ENCODE assay signal across 8 cellular contexts in the genomic region with DNA sequence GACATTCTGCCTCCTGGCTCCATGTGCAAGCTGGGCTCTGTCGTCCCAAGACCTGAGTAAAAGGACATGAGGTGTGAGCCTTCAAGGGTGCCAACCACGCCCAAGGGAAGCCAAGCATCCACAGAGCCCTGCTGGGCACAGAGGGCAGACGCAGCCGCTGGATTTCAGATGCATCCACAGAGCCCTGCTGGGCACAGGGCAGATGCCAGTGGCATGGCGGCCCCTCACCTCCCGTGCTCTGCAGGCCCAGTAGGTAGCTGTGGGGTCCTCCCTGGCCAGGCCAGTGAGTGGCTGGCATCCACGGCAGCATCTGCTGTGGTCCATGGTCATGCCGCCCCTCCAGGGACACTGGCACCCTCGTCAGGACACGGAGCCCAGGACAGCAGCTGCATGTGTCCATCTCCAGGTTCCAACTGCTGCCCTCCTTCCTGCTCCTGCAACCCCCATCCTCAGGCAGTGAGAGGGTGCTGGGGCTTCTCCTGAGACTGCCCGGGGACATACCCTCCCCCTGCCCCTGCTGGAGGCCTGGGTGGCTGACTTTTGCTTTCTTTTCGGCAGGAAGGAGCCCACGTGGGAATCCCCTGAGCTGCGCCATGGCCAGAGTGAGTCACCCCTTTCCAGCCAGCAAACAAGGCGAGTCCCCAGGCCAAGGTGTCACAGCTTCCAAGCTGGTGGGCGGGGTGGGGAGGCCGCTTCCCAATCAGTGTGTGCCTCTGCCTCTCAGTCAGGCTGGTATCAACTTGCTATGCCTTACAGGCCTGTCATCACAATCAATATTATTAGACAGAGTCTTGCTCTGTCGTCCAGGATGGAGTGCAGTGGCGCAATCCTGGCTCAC. TPM values are rescaled to one million over a fixed set of nuclear protein-coding genes. Genes with fewer than 3 reads are reported as not detected.
DNase-seq lines count a peak whose midpoint lies in the region; ATAC-seq, FAIRE-seq and TF ChIP-seq lines count a peak whose summit lies in the region.

No MANE protein-coding gene starts in this region.

- H3K4me1 ChIP-seq in BE2C = no peaks in the 10 kb centered on the region

- H3K4me1 Mint-ChIP-seq in activated T-cell treated with anti-CD3 and anti-CD28 coated beads, Interleukin-2, amount 50 U/mL, for 4 hours (ENCODE audit: low read depth) = peaks cover 44% of the 10 kb centered on the region

- peak overlapping the region; percentile 74 for H3K4me3 Mint-ChIP-seq in activated T-cell treated with anti-CD3 and anti-CD28 coated beads, Interleukin-2, amount 50 U/mL, for 4 hours

- H3K4me3 ChIP-seq in BE2C (ENCODE audit: low read depth, low read length) = no peak overlapping the region

- no peaks in the 10 kb centered on the region for H3K36me3 ChIP-seq in BE2C

- no peaks in the 10 kb centered on the region for H3K36me3 Mint-ChIP-seq in activated T-cell treated with anti-CD3 and anti-CD28 coated beads, Interleukin-2, amount 50 U/mL, for 4 hours (ENCODE audit: insufficient read depth)

- H3K27me3 Mint-ChIP-seq in activated T-cell treated with anti-CD3 and anti-CD28 coated beads, Interleukin-2, amount 50 U/mL, for 4 hours (ENCODE audit: low read depth) = no peaks in the 10 kb centered on the region

- H3K27me3 ChIP-seq in BE2C = no peaks in the 10 kb centered on the region

- DNase-seq in A172 (ENCODE audit: low spot score) = peak; percentile 99
- peak; percentile 79 for DNase-seq in GM19239 (ENCODE audit: insufficient read length, low spot score)
- DNase-seq in NOMO-1 treated with dmso at 0.1 percent for 144 hours (lab: John Stamatoyannopoulos, UW; ENCODE audit: unreplicated experiment) = peak; percentile 15
- DNase-seq in activated T-cell treated with anti-CD3 and anti-CD28 coated beads, Interleukin-2, amount 50 U/mL, for 4 hours = peak; percentile 93
- peak; percentile 49 for DNase-seq in germinal center (ENCODE audit: low spot score)
- DNase-seq in stimulated activated CD4-positive, alpha-beta T cell treated with anti-CD3 and anti-CD28 coated beads, Interleukin-15, amount 100 ng/mL, for 24 hours = peak; percentile 97
- DNase-seq in BE2C = no peak

- TF ChIP-seq CTCF in BE2C (IDR thresholded peaks at IDR 0.05; ENCODE audit: low read depth, low read length) = no peak

- FAIRE-seq in GM19239 (lab: Jason Lieb, UNC) = no peak

- H3K9me3 Mint-ChIP-seq in activated T-cell treated with anti-CD3 and anti-CD28 coated beads, Interleukin-2, amount 50 U/mL, for 4 hours = no peaks in the 10 kb centered on the region

- ATAC-seq in activated T-cell treated with anti-CD3 and anti-CD28 coated beads, Interleukin-2, amount 50 U/mL, for 4 hours = peak; percentile 56 to 58
- no peak for ATAC-seq in GM19324 (IDR thresholded peaks at IDR 0.05; ENCODE audit: low FRiP score, unreplicated experiment)

- no peaks in the 10 kb centered on the region; the same call in 1 of the 2 replicates for H3K9me3 ChIP-seq in BE2C

RNA-seq across cellular contexts. Expression of a gene that starts 4.0 kb away (rescaled TPM):
- 20.9 and 28.4 TPM in 2 replicates for total RNA-seq in A172 (2014; rRNA removed; shearing (Covaris generic))
- 10 to 100 TPM; 64.3 to 73.4 (median 68.8) TPM for total RNA-seq in activated T-cell treated with anti-CD3 and anti-CD28 coated beads, Interleukin-2, amount 50 U/mL, for 4 hours
- 26.8 TPM for polyA plus RNA-seq in BE2C (2012; ENCODE audit: insufficient read depth, insufficient read length, low read depth)

RNA-seq across cellular contexts. Expression of a gene that starts 16.2 kb away (rescaled TPM):
- total RNA-seq in A172 (2014; rRNA removed; shearing (Covaris generic)) = 882 and 886 TPM in 2 replicates
- 100 to 1,000 TPM; 330 to 366 (median 351) TPM for total RNA-seq in activated T-cell treated with anti-CD3 and anti-CD28 coated beads, Interleukin-2, amount 50 U/mL, for 4 hours
- polyA plus RNA-seq in BE2C (2012; ENCODE audit: insufficient read depth, insufficient read length, low read depth) = 1,797 TPM

RNA-seq across cellular contexts. Expression of a gene that starts 30.2 kb away (rescaled TPM):
- total RNA-seq in A172 (2014; rRNA removed; shearing (Covaris generic)) = 7.3 and 8.0 TPM in 2 replicates
- 10 to 100 TPM; 10.7 to 13.9 (median 11.0) TPM for total RNA-seq in activated T-cell treated with anti-CD3 and anti-CD28 coated beads, Interleukin-2, amount 50 U/mL, for 4 hours
- 4.4 TPM for polyA plus RNA-seq in BE2C (2012; ENCODE audit: insufficient read depth, insufficient read length, low read depth)

RNA-seq across cellular contexts. Expression of a gene that starts 33.1 kb away (rescaled TPM):
- total RNA-seq in A172 (2014; rRNA removed; shearing (Covaris generic)) = 119 and 151 TPM in 2 replicates
- 100 to 1,000 TPM; 112 to 120 (median 119) TPM for total RNA-seq in activated T-cell treated with anti-CD3 and anti-CD28 coated beads, Interleukin-2, amount 50 U/mL, for 4 hours
- 544 TPM for polyA plus RNA-seq in BE2C (2012; ENCODE audit: insufficient read depth, insufficient read length, low read depth)

RNA-seq across cellular contexts. Expression of a gene that starts 40.0 kb away (rescaled TPM):
- 1.8 and 2.1 TPM in 2 replicates for total RNA-seq in A172 (2014; rRNA removed; shearing (Covaris generic))
- total RNA-seq in activated T-cell treated with anti-CD3 and anti-CD28 coated beads, Interleukin-2, amount 50 U/mL, for 4 hours = 1 to 10 TPM; 1.5 to 2.2 (median 1.7) TPM
- polyA plus RNA-seq in BE2C (2012; ENCODE audit: insufficient read depth, insufficient read length, low read depth) = 37.9 TPM
